In the genomic region with DNA sequence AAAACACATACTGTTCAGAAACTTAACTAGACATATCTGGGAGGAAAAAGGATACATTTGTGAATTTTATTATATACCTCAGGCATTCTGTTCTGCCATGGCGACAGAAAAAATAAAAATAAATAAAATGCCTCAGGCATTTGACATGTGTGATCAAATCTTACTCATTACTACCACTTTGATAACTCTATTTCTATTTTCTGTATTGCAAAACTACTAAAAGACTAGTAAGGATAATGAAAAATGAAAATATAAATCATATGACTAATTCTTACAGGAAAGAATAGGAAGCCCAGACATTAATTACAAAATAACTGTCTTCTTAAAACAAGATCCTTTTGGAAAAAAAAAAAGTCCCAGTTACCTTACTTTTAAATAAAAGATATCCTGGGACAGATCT, we compare ENCODE assay signal across 9 cellular contexts. TPM values are rescaled to one million over a fixed set of nuclear protein-coding genes. Genes with fewer than 3 reads are reported as not detected.
DNase-seq lines count a peak whose midpoint lies in the region; ATAC-seq and TF ChIP-seq lines count a peak whose summit lies in the region.
"Had no signal": no experiment of that assay in that cellular context is flagged by ENCODE, and none has a peak within 500 bp of the region (broad histone marks: within the 10 kb centered on the region; RNA-seq: fewer than 3 reads in every experiment).

No MANE protein-coding gene starts in this region.

- no peak overlapping the region for H3K4ac ChIP-seq in mesendoderm (ENCODE audit: low read depth, low read length)

- H3K27ac ChIP-seq in RWPE2 (ENCODE audit: poor library complexity, severe bottlenecking) (peak overlapping the region; percentile 91), sigmoid colon (peak overlapping the region; percentile 24 to 99 (median 97)), mesendoderm (ENCODE audit: low read depth, low read length) (no peak overlapping the region)

- H4K5ac ChIP-seq in mesendoderm (ENCODE audit: low read length): no peak overlapping the region

- no peak overlapping the region for H3K4me2 ChIP-seq in mesendoderm (ENCODE audit: low read length)

- H4K8ac ChIP-seq in mesendoderm (ENCODE audit: low read depth, low read length): no peak overlapping the region

- no peak overlapping the region for H2BK15ac ChIP-seq in mesendoderm (replicated peaks; ENCODE audit: low read depth)

- H3K4me1 ChIP-seq in RWPE2 (ENCODE audit: insufficient read depth, poor library complexity, severe bottlenecking) (peaks cover 31% of the 10 kb centered on the region), sigmoid colon (peaks cover 0 to 74% (median 58%) of the 10 kb centered on the region in 4 donors), mesendoderm (ENCODE audit: control insufficient read depth, low read depth, low read length) (peaks cover 3% of the 10 kb centered on the region)

- no peak overlapping the region for H2AK5ac ChIP-seq in mesendoderm (ENCODE audit: low read length)

- WGBS in sigmoid colon, 2 donors: 86 to 88% methylated on average over 1 of the region's 1 CpG
- WGBS in mesendoderm (ENCODE audit: extremely low coverage, insufficient coverage, low lambda C conversion rate): no CpG with 5 or more reads among the region's 1 CpG

- H3K79me2 ChIP-seq in mesendoderm (ENCODE audit: control insufficient read depth, insufficient read depth, low read length): peaks cover 81% of the 10 kb centered on the region

- no peak overlapping the region for H3K23ac ChIP-seq in mesendoderm (ENCODE audit: low read length)

- TF ChIP-seq EP300 in sigmoid colon (IDR thresholded peaks at IDR 0.05): no peak

- H3K9me3 Mint-ChIP-seq in endothelial cell (ENCODE audit: unreplicated experiment): no peaks in the 10 kb centered on the region

- peak; percentile 63 for DNase-seq in EH (ENCODE audit: low read depth)
- DNase-seq in RWPE2 (ENCODE audit: low spot score): no peak
- DNase-seq in endothelial cell (ENCODE audit: low spot score): no peak
- no peak for DNase-seq in sigmoid colon
- no peak for DNase-seq in GM03348 (ENCODE audit: low spot score)
- DNase-seq in mesendoderm: no peak
- DNase-seq: stimulated activated CD4-positive, alpha-beta T cell treated with anti-CD3 and anti-CD28 coated beads, Interleukin-2, amount 100 ng/mL, for 24 hours had no signal

- no peak overlapping the region for H2BK5ac ChIP-seq in mesendoderm (ENCODE audit: low read length)

- no peak overlapping the region for H3K18ac ChIP-seq in mesendoderm (ENCODE audit: low read length)

- no peaks in the 10 kb centered on the region for H3K79me1 ChIP-seq in mesendoderm (ENCODE audit: low read length)

- H3K4me3 Mint-ChIP-seq in endothelial cell (ENCODE audit: unreplicated experiment): no peak overlapping the region

- peak overlapping the region; percentile 76 for H3K27ac Mint-ChIP-seq in endothelial cell (ENCODE audit: unreplicated experiment)

- peaks cover 8% of the 10 kb centered on the region for H3K36me3 Mint-ChIP-seq in endothelial cell (ENCODE audit: low read depth, unreplicated experiment)

- peaks cover 56% of the 10 kb centered on the region for H3K4me1 Mint-ChIP-seq in endothelial cell (ENCODE audit: unreplicated experiment)

- H3K36me3 ChIP-seq in RWPE2 (ENCODE audit: low read depth) (no peaks in the 10 kb centered on the region), sigmoid colon (no peaks in the 10 kb centered on the region), mesendoderm (ENCODE audit: control insufficient read depth, insufficient read depth, low read length) (no peaks in the 10 kb centered on the region)

- TF ChIP-seq CTCF in RWPE2 (IDR thresholded peaks at IDR 0.05; ENCODE audit: poor library complexity, severe bottlenecking) (no peak), endothelial cell (IDR thresholded peaks at IDR 0.05; ENCODE audit: unreplicated experiment) (no peak), sigmoid colon (IDR thresholded peaks at IDR 0.05) (no peak)

- no peaks in the 10 kb centered on the region for H3K27me3 ChIP-seq in RWPE2 (ENCODE audit: insufficient read depth, poor library complexity, severe bottlenecking)
- H3K27me3 ChIP-seq in sigmoid colon: no peaks in the 10 kb centered on the region
- H3K27me3 ChIP-seq in mesendoderm (ENCODE audit: insufficient read depth, low read length, poor library complexity): no peaks in the 10 kb centered on the region

- intact Hi-C loops in sigmoid colon (cut with DNase I): loop anchor here (10.0 kb wide), 2 partner anchors 209 to 379 kb away; partner anchors contain the start of genes CCDC83 and CCDC89

- no peak for ATAC-seq in RWPE2 (ENCODE audit: low read depth)
- ATAC-seq in HG03045 (IDR thresholded peaks at IDR 0.05; ENCODE audit: unreplicated experiment): no peak
- no peak for ATAC-seq in HG03520 (IDR thresholded peaks at IDR 0.05; ENCODE audit: unreplicated experiment)

- H3K9me3 ChIP-seq in RWPE2 (ENCODE audit: severe bottlenecking): no peaks in the 10 kb centered on the region
- H3K9me3 ChIP-seq in sigmoid colon: no peaks in the 10 kb centered on the region

- H3K56ac ChIP-seq in mesendoderm (ENCODE audit: low read length): no peak overlapping the region

- peaks cover 5% of the 10 kb centered on the region for H3K27me3 Mint-ChIP-seq in endothelial cell (ENCODE audit: unreplicated experiment)

- no peak for TF ChIP-seq POLR2A in sigmoid colon (IDR thresholded peaks at IDR 0.05)

- no peak overlapping the region for H3K9ac ChIP-seq in mesendoderm (ENCODE audit: low read length)

- H3K4me3 ChIP-seq in RWPE2 (ENCODE audit: severe bottlenecking) (no peak overlapping the region), sigmoid colon (peak overlapping the region in 2 of 4 donors; percentile 9 to 95), mesendoderm (ENCODE audit: low read length) (no peak overlapping the region)

- H2BK120ac ChIP-seq in mesendoderm (ENCODE audit: low read depth, low read length): no peak overlapping the region

RNA-seq across cellular contexts. Expression of gene PICALM, which starts 5.3 kb away (rescaled TPM):
- total RNA-seq in endothelial cell (ENCODE audit: unreplicated experiment) (125 TPM), sigmoid colon (100 to 1,000 TPM; 213 to 250 (median 230) TPM)
- 100 to 1,000 TPM in 1 of 3 donors, 10 to 100 TPM in 2; 55.3 to 100 (median 81.1) TPM for polyA plus RNA-seq in sigmoid colon
- 91.1 TPM for polyA plus RNA-seq in mesendoderm (2013, experiment 1 of 2)
- 90.1 TPM for polyA plus RNA-seq in mesendoderm (2013, experiment 2 of 2)
